1 cellular context compared by ENCODE assay signal in the genomic region with DNA sequence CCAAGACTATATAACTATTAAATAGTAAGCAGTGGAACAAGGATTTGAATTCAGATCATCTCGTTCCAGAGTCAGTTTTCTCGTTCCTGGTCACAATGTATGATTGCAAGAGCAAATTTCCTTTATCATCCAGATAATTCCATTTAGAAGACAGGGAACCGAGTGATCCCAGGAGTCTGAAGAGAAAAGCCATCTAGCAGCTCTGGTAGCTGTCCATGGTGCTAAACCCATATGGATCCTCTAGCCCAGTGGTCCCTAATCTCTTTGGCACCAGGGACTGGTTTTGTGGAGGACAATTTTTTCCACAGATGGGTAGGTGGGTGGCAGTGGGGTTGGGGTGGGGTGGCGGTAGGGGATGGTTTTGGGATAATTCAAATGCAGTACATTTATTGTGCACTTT.
TF ChIP-seq lines count a peak whose summit lies in the region.

No MANE protein-coding gene starts in this region.

TF ChIP-seq in K562, 482 proteins besides CTCF, POLR2A, EP300 and RAD21 (continued from another document):
- TF ChIP-seq, protein P1, sequence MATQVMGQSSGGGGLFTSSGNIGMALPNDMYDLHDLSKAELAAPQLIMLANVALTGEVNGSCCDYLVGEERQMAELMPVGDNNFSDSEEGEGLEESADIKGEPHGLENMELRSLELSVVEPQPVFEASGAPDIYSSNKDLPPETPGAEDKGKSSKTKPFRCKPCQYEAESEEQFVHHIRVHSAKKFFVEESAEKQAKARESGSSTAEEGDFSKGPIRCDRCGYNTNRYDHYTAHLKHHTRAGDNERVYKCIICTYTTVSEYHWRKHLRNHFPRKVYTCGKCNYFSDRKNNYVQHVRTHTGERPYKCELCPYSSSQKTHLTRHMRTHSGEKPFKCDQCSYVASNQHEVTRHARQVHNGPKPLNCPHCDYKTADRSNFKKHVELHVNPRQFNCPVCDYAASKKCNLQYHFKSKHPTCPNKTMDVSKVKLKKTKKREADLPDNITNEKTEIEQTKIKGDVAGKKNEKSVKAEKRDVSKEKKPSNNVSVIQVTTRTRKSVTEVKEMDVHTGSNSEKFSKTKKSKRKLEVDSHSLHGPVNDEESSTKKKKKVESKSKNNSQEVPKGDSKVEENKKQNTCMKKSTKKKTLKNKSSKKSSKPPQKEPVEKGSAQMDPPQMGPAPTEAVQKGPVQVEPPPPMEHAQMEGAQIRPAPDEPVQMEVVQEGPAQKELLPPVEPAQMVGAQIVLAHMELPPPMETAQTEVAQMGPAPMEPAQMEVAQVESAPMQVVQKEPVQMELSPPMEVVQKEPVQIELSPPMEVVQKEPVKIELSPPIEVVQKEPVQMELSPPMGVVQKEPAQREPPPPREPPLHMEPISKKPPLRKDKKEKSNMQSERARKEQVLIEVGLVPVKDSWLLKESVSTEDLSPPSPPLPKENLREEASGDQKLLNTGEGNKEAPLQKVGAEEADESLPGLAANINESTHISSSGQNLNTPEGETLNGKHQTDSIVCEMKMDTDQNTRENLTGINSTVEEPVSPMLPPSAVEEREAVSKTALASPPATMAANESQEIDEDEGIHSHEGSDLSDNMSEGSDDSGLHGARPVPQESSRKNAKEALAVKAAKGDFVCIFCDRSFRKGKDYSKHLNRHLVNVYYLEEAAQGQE (CRISPR knock-in tag; IDR thresholded peaks at IDR 0.05; ENCODE audit: low read depth): peak; percentile 88
- peak; percentile 89 for TF ChIP-seq MIER1 (IDR thresholded peaks at IDR 0.05; ENCODE audit: low read depth)
- TF ChIP-seq XRCC4 (IDR thresholded peaks at IDR 0.05; ENCODE audit: extremely low read depth, insufficient read depth, insufficient read length): no peak
- no peak for TF ChIP-seq TARDBP (IDR thresholded peaks at IDR 0.05)
- TF ChIP-seq PRMT5 (CRISPR knock-in tag; IDR thresholded peaks at IDR 0.05): peak; percentile 77; the same call in 1 of the 2 replicates
- TF ChIP-seq, protein P2, sequence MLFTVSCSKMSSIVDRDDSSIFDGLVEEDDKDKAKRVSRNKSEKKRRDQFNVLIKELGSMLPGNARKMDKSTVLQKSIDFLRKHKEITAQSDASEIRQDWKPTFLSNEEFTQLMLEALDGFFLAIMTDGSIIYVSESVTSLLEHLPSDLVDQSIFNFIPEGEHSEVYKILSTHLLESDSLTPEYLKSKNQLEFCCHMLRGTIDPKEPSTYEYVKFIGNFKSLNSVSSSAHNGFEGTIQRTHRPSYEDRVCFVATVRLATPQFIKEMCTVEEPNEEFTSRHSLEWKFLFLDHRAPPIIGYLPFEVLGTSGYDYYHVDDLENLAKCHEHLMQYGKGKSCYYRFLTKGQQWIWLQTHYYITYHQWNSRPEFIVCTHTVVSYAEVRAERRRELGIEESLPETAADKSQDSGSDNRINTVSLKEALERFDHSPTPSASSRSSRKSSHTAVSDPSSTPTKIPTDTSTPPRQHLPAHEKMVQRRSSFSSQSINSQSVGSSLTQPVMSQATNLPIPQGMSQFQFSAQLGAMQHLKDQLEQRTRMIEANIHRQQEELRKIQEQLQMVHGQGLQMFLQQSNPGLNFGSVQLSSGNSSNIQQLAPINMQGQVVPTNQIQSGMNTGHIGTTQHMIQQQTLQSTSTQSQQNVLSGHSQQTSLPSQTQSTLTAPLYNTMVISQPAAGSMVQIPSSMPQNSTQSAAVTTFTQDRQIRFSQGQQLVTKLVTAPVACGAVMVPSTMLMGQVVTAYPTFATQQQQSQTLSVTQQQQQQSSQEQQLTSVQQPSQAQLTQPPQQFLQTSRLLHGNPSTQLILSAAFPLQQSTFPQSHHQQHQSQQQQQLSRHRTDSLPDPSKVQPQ (CRISPR knock-in tag; IDR thresholded peaks at IDR 0.05; ENCODE audit: borderline replicate concordance): no peak
TF ChIP-seq in K562: peak in this region for 7.
